Comparison of ENCODE assay signal across 15 cellular contexts in genomic region chr1:147390185-147390542, GRCh38.
"Had no signal": no experiment of that assay in that cellular context is flagged by ENCODE, and none has a peak within 500 bp of the region (broad histone marks: within the 10 kb centered on the region; RNA-seq: fewer than 3 reads in every experiment).

No MANE protein-coding gene starts in this region.

- H3K27me3 ChIP-seq: adrenal gland, foreskin keratinocyte, pancreas, testis, upper lobe of left lung had no signal

- H3K4me3 Mint-ChIP-seq: endodermal cell; stimulated activated memory B cell treated with anti-CD40 and anti-IgM and Interleukin-4, amounts not matched to agents 10 μg/mL and 1 μg/mL and 100 μg/mL, for 72 hours had no signal

- H3K36me3 ChIP-seq: adrenal gland, lower lobe of right lung, pancreas, spleen, upper lobe of left lung, WERI-Rb-1 had no signal

- H3K4me1 ChIP-seq: adrenal gland, foreskin keratinocyte, lower lobe of right lung, pancreas, spleen, testis, upper lobe of left lung had no signal

- DNase-seq: activated CD4-positive, alpha-beta T cell treated with anti-CD3 and anti-CD28 coated beads, Interleukin-2, amount 50 U/mL, for 4 hours; activated gamma-delta T cell; lower lobe of right lung; spleen; stimulated activated CD4-positive, alpha-beta T cell treated with anti-CD3 and anti-CD28 coated beads, Interleukin-4, amount 100 ng/mL, for 4 hours; testis; upper lobe of left lung had no signal

- H3K27ac ChIP-seq: adrenal gland, epithelial cell of prostate, foreskin keratinocyte, lower lobe of right lung, pancreas, spleen, testis, upper lobe of left lung, WERI-Rb-1 had no signal

- H3K27ac Mint-ChIP-seq: activated naive CD4-positive, alpha-beta T cell treated with anti-CD3 and anti-CD28 coated beads, Interleukin-2, amount 50 U/mL, for 72 hours; endodermal cell; stimulated activated memory B cell treated with anti-CD40 and anti-IgM and Interleukin-4, amounts not matched to agents 10 μg/mL and 1 μg/mL and 100 μg/mL, for 72 hours had no signal

- H3K4me1 Mint-ChIP-seq: endodermal cell; stimulated activated memory B cell treated with anti-CD40 and anti-IgM and Interleukin-4, amounts not matched to agents 10 μg/mL and 1 μg/mL and 100 μg/mL, for 72 hours had no signal

- H3K4me3 ChIP-seq: adrenal gland, lower lobe of right lung, pancreas, spleen, testis, upper lobe of left lung had no signal

- H3K36me3 Mint-ChIP-seq: activated naive CD4-positive, alpha-beta T cell treated with anti-CD3 and anti-CD28 coated beads, Interleukin-2, amount 50 U/mL, for 72 hours; stimulated activated memory B cell treated with anti-CD40 and anti-IgM and Interleukin-4, amounts not matched to agents 10 μg/mL and 1 μg/mL and 100 μg/mL, for 72 hours had no signal

- H3K9me3 ChIP-seq: adrenal gland, lower lobe of right lung, pancreas, testis had no signal

- H3K9me3 Mint-ChIP-seq: activated naive CD4-positive, alpha-beta T cell treated with anti-CD3 and anti-CD28 coated beads, Interleukin-2, amount 50 U/mL, for 72 hours had no signal
